In genomic region chr5:160199410-160199911, GRCh38 we compare ENCODE assay signal across 9 cellular contexts. TPM values are rescaled to one million over a fixed set of nuclear protein-coding genes. Genes with fewer than 3 reads are reported as not detected.
DNase-seq lines count a peak whose midpoint lies in the region; ATAC-seq, FAIRE-seq and TF ChIP-seq lines count a peak whose summit lies in the region.
"Had no signal": no experiment of that assay in that cellular context is flagged by ENCODE, and none has a peak within 500 bp of the region (broad histone marks: within the 10 kb centered on the region; RNA-seq: fewer than 3 reads in every experiment).

No MANE protein-coding gene starts in this region.

- H3K4me3 ChIP-seq in keratinocyte (ENCODE audit: control insufficient read depth in 2 of 3, extremely low read depth in 1 of 3, insufficient read depth in 2 of 3, low read depth in 1 of 3, low read length in 3 of 3), result peak overlapping the region in 1 of 3 experiments; percentile 25

- H3K9ac ChIP-seq in keratinocyte (ENCODE audit: control insufficient read depth, extremely low read depth, insufficient read depth, low read length), result no peak overlapping the region

- H3K79me2 ChIP-seq in keratinocyte (ENCODE audit: control insufficient read depth, insufficient read depth, low read length), result no peaks in the 10 kb centered on the region

- H3K36me3 ChIP-seq in keratinocyte (ENCODE audit: control insufficient read depth in 2 of 2, extremely low read depth in 1 of 2, insufficient read depth in 2 of 2, low read length in 2 of 2), result no peaks in the 10 kb centered on the region

- no peak overlapping the region for H3K27ac ChIP-seq in caudate nucleus (ENCODE audit: low read depth, low read length)
- no peak overlapping the region for H3K27ac ChIP-seq in keratinocyte (ENCODE audit: control insufficient read depth, insufficient read depth, low read length)

- peak; percentile 93 for ATAC-seq in HG02852 (IDR thresholded peaks at IDR 0.05; ENCODE audit: unreplicated experiment)

- peak; percentile 70 to 83 (median 74) for TF ChIP-seq CTCF in keratinocyte (optimal IDR thresholded peaks at IDR 0.05 in 1 of 3, IDR thresholded peaks at IDR 0.05 in 1 of 3, conservative IDR thresholded peaks at IDR 0.05 in 1 of 3; ENCODE audit: extremely low read depth in 1 of 3, insufficient read depth in 2 of 3, low read length in 3 of 3)

- peak overlapping the region; percentile 55 for H3K4me2 ChIP-seq in keratinocyte (ENCODE audit: control insufficient read depth, extremely low read depth, insufficient read depth, low read depth, low read length)

- DNase-seq in DMS 273 (lab: John Stamatoyannopoulos, UW; ENCODE audit: unreplicated experiment) (peak; percentile 88), DMS 273 treated with DMSO at 0.1 percent for 48 hours (lab: John Stamatoyannopoulos, UW) (no peak), NCI-H2081 treated with DMSO at 0.1 percent for 48 hours (lab: John Stamatoyannopoulos, UW) (peak; percentile 4), caudate nucleus (lab: John Stamatoyannopoulos, UW) (peak in 55 of 61 donors; percentile 2 to 78 (median 42)), keratinocyte (ENCODE audit: low read depth, low spot score) (no peak)
- DNase-seq in activated CD4-positive, CD25-positive, alpha-beta regulatory T cell (lab: John Stamatoyannopoulos, UW), result peak; percentile 55 to 59 (median 58)
- DNase-seq in stimulated activated CD4-positive, alpha-beta T cell treated with anti-CD3 and anti-CD28 coated beads, Interleukin-15, amount 100 ng/mL, for 24 hours, result peak; percentile 83

- dilution Hi-C loops in keratinocyte (cut with MboI; ENCODE audit: extremely low pct_ligation_motif_present, low sequenced_read_pairs), result no loop called here

- H3K27me3 ChIP-seq in keratinocyte (ENCODE audit: control insufficient read depth, extremely low read depth, insufficient read depth, low read length), result no peaks in the 10 kb centered on the region

- H4K20me1 ChIP-seq in keratinocyte (ENCODE audit: control insufficient read depth, extremely low read depth, insufficient read depth, low read length), result no peaks in the 10 kb centered on the region

- H3K9me1 ChIP-seq in keratinocyte (ENCODE audit: control insufficient read depth, extremely low read depth, insufficient read depth, low read length), result no peaks in the 10 kb centered on the region

- FAIRE-seq in keratinocyte (lab: Jason Lieb, UNC), result no peak
- FAIRE-seq: A204.1 had no signal

- no peaks in the 10 kb centered on the region for H3K4me1 ChIP-seq in keratinocyte (ENCODE audit: control insufficient read depth, extremely low read depth, insufficient read depth, low read length)

- peak overlapping the region; percentile 90 for H2AFZ ChIP-seq in keratinocyte (ENCODE audit: control insufficient read depth, low read length)

- no peaks in the 10 kb centered on the region for H3K9me3 ChIP-seq in keratinocyte (ENCODE audit: control insufficient read depth, low read depth, low read length)

RNA-seq across cellular contexts. Expression of gene FABP6, which starts 29.8 kb away (rescaled TPM):
- 0.25 to 1.7 TPM in 2 of 3 replicates, not detected in the other for polyA plus RNA-seq in keratinocyte
- polyA plus RNA-seq in keratinocyte (2011; ENCODE audit: low read depth), result not detected
- 0.34 and 0.51 TPM in 2 replicates for polyA plus RNA-seq in keratinocyte (2011; cell fraction: cytosol; rRNA removed)
- 0.32 TPM in 1 of 2 replicates, not detected in the other for polyA plus RNA-seq in keratinocyte (2011; cell fraction: nucleus; rRNA removed)
- not detected in 2 replicates for polyA plus RNA-seq in keratinocyte (2012; ENCODE audit: low replicate concordance)
- not detected in 3 replicates for polyA minus RNA-seq in keratinocyte
- polyA minus RNA-seq in keratinocyte (2011; cell fraction: cytosol; rRNA and poly(A)+ RNA removed), result not detected
- polyA minus RNA-seq in keratinocyte (2011; cell fraction: nucleus; rRNA and poly(A)+ RNA removed), result not detected in 2 replicates

Comparison
In these comparisons a context has a peak if more than half of its experiments do, and no peak if none do; other contexts are left out.
1. DNase-seq: peak in DMS 273 (single experiment), NCI-H2081 treated with DMSO at 0.1 percent for 48 hours (single experiment), activated CD4-positive, CD25-positive, alpha-beta regulatory T cell (4 of 4), caudate nucleus (55 of 61) and stimulated activated CD4-positive, alpha-beta T cell treated with anti-CD3 and anti-CD28 coated beads, Interleukin-15, amount 100 ng/mL, for 24 hours (single experiment); none in DMS 273 treated with DMSO at 0.1 percent for 48 hours (single experiment) and keratinocyte (single experiment).